In the genomic region with DNA sequence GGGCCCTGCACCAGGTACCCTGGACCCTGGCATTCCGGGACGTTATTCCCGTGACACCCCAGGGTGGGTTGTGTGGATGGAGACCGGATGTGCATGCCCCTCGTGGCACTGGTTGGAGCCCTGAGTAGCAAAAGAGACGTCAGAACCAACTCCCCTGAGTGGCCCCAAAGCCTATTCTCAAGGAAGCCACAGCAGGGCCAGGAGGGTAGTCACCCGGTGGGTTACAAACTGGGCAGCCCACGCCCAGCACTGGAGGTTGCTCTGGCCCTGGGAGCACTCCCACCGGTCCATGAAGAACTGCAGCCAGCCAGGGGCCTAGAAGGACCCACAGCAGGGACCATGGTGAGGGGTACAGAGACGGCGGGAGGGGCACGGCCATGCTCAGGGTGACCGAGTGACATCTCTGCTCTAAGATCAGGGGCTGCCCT, we compare ENCODE assay signal across 1 cellular context.
TF ChIP-seq lines count a peak whose summit lies in the region.

No MANE protein-coding gene starts in this region.

TF ChIP-seq in HepG2, 621 proteins besides CTCF, POLR2A, EP300 and RAD21:
- TF ChIP-seq NR2F2 (IDR thresholded peaks at IDR 0.05; ENCODE audit: borderline replicate concordance, low read depth), result no peak
- TF ChIP-seq, protein P1, sequence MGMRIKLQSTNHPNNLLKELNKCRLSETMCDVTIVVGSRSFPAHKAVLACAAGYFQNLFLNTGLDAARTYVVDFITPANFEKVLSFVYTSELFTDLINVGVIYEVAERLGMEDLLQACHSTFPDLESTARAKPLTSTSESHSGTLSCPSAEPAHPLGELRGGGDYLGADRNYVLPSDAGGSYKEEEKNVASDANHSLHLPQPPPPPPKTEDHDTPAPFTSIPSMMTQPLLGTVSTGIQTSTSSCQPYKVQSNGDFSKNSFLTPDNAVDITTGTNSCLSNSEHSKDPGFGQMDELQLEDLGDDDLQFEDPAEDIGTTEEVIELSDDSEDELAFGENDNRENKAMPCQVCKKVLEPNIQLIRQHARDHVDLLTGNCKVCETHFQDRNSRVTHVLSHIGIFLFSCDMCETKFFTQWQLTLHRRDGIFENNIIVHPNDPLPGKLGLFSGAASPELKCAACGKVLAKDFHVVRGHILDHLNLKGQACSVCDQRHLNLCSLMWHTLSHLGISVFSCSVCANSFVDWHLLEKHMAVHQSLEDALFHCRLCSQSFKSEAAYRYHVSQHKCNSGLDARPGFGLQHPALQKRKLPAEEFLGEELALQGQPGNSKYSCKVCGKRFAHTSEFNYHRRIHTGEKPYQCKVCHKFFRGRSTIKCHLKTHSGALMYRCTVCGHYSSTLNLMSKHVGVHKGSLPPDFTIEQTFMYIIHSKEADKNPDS (CRISPR knock-in tag; IDR thresholded peaks at IDR 0.05), result no peak
- TF ChIP-seq, protein P2, sequence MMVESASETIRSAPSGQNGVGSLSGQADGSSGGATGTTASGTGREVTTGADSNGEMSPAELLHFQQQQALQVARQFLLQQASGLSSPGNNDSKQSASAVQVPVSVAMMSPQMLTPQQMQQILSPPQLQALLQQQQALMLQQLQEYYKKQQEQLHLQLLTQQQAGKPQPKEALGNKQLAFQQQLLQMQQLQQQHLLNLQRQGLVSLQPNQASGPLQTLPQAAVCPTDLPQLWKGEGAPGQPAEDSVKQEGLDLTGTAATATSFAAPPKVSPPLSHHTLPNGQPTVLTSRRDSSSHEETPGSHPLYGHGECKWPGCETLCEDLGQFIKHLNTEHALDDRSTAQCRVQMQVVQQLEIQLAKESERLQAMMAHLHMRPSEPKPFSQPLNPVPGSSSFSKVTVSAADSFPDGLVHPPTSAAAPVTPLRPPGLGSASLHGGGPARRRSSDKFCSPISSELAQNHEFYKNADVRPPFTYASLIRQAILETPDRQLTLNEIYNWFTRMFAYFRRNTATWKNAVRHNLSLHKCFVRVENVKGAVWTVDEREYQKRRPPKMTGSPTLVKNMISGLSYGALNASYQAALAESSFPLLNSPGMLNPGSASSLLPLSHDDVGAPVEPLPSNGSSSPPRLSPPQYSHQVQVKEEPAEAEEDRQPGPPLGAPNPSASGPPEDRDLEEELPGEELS (CRISPR knock-in tag; IDR thresholded peaks at IDR 0.05), result no peak
- no peak for TF ChIP-seq AGO1 (IDR thresholded peaks at IDR 0.05; ENCODE audit: low read depth, low read length, poor library complexity, severe bottlenecking)
- TF ChIP-seq DMAP1 (CRISPR knock-in tag; IDR thresholded peaks at IDR 0.05), result no peak
- no peak for TF ChIP-seq ZNF766 (CRISPR knock-in tag; IDR thresholded peaks at IDR 0.05; ENCODE audit: borderline replicate concordance)
- no peak for TF ChIP-seq ZNF337 (CRISPR knock-in tag; IDR thresholded peaks at IDR 0.05; ENCODE audit: borderline replicate concordance, low read depth)
- TF ChIP-seq PAWR (CRISPR knock-in tag; IDR thresholded peaks at IDR 0.05; ENCODE audit: borderline replicate concordance), result no peak
- TF ChIP-seq ZMYM2 (CRISPR knock-in tag; IDR thresholded peaks at IDR 0.05), result no peak
- no peak for TF ChIP-seq ZBTB8A (CRISPR knock-in tag; IDR thresholded peaks at IDR 0.05; ENCODE audit: borderline replicate concordance, low read depth)
- TF ChIP-seq, protein P3, sequence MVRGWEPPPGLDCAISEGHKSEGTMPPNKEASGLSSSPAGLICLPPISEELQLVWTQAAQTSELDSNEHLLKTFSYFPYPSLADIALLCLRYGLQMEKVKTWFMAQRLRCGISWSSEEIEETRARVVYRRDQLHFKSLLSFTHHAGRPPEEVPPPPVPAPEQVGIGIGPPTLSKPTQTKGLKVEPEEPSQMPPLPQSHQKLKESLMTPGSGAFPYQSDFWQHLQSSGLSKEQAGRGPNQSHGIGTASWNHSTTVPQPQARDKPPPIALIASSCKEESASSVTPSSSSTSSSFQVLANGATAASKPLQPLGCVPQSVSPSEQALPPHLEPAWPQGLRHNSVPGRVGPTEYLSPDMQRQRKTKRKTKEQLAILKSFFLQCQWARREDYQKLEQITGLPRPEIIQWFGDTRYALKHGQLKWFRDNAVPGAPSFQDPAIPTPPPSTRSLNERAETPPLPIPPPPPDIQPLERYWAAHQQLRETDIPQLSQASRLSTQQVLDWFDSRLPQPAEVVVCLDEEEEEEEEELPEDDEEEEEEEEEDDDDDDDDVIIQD (CRISPR knock-in tag; IDR thresholded peaks at IDR 0.05; ENCODE audit: low read depth), result no peak
- no peak for TF ChIP-seq ZNF24 (IDR thresholded peaks at IDR 0.05)
- no peak for TF ChIP-seq BRD4 (CRISPR knock-in tag; IDR thresholded peaks at IDR 0.05)
- TF ChIP-seq NFRKB (IDR thresholded peaks at IDR 0.05), result no peak
- TF ChIP-seq ZC3H13 (CRISPR knock-in tag; IDR thresholded peaks at IDR 0.05), result no peak
